ENCODE assay signal across 15 cellular contexts in genomic region chr13:41461527-41462124, GRCh38. TPM values are rescaled to one million over a fixed set of nuclear protein-coding genes. Genes with fewer than 3 reads are reported as not detected.
DNase-seq lines count a peak whose midpoint lies in the region; ATAC-seq and TF ChIP-seq lines count a peak whose summit lies in the region.
"Had no signal": no experiment of that assay in that cellular context is flagged by ENCODE, and none has a peak within 500 bp of the region (broad histone marks: within the 10 kb centered on the region; RNA-seq: fewer than 3 reads in every experiment).

No MANE protein-coding gene starts in this region.

- H3K9me1 ChIP-seq in IMR-90 (ENCODE audit: insufficient read depth, low read length), result peaks cover 15% of the 10 kb centered on the region

- BruUV-seq in IMR-90 (replicated peaks; lab: Mats Ljungman, UMichigan), result no TSS peak

- no peak overlapping the region for H2AK5ac ChIP-seq in IMR-90 (ENCODE audit: low read depth, low read length)

- no peak for TF ChIP-seq RAD21 in IMR-90 (IDR thresholded peaks at IDR 0.05; ENCODE audit: low read length)

- H3K18ac ChIP-seq in IMR-90 (ENCODE audit: low read depth, low read length), result no peak overlapping the region

- dilution Hi-C loops in IMR-90 (cut with HindIII; ENCODE audit: low sequenced_read_pairs, unreplicated experiment), result no loop called here

- H2BK15ac ChIP-seq in IMR-90 (ENCODE audit: low read depth, low read length), result no peak overlapping the region

- H3K27ac ChIP-seq in CD4-positive, alpha-beta memory T cell (ENCODE audit: low read depth, low read length), result peak overlapping the region; percentile 88
- H3K27ac ChIP-seq in IMR-90 (ENCODE audit: insufficient read depth, low read length), result 0 out of 2 replicates have a peak overlapping the region, but pooled peaks have one; percentile 11
- peak overlapping the region; percentile 63 for H3K27ac ChIP-seq in angular gyrus (ENCODE audit: low read depth, low read length)

- peak overlapping the region; percentile 24; the same call in 1 of the 2 replicates for H3K4me2 ChIP-seq in IMR-90 (ENCODE audit: low read depth, low read length)

- H4K20me1 ChIP-seq in IMR-90 (ENCODE audit: insufficient read depth, low read length), result peaks cover 48% of the 10 kb centered on the region

- no peaks in the 10 kb centered on the region for H3K27me3 ChIP-seq in CD4-positive, alpha-beta memory T cell (ENCODE audit: insufficient read depth, low read length)
- H3K27me3 ChIP-seq in IMR-90 (ENCODE audit: control insufficient read depth, insufficient read depth, low read length), result peaks cover 4% of the 10 kb centered on the region; the same call in 1 of the 2 replicates

- peaks cover 6% of the 10 kb centered on the region for H3K36me3 ChIP-seq in CD4-positive, alpha-beta memory T cell (ENCODE audit: insufficient read depth, low read length)
- H3K36me3 ChIP-seq in IMR-90 (ENCODE audit: control insufficient read depth, insufficient read depth, low read length), result peaks cover 62% of the 10 kb centered on the region

- ATAC-seq in IMR-90 (ENCODE audit: low read depth) (no peak), HG03039 (IDR thresholded peaks at IDR 0.05; ENCODE audit: unreplicated experiment) (no peak)
- ATAC-seq in natural killer cell treated with Interleukin-12 subunit alpha and Interleukin-12 subunit beta and Interleukin-15 and Interleukin-18, amount 100 ng/mL, for 72 hours, result no peak

- H4K8ac ChIP-seq in IMR-90 (ENCODE audit: low read depth in 2 of 2, low read length in 2 of 2), result no peak overlapping the region

- TF ChIP-seq CTCF in IMR-90 (conservative IDR thresholded peaks at IDR 0.05; ENCODE audit: low read depth, low read length), result no peak

- peaks cover 0 to 3% of the 10 kb centered on the region in 2 donors for H3K27me3 Mint-ChIP-seq in CD4-positive, alpha-beta memory T cell
- H3K27me3 Mint-ChIP-seq in natural killer cell treated with Interleukin-12 subunit alpha and Interleukin-12 subunit beta and Interleukin-15 and Interleukin-18, amount 100 ng/mL, for 72 hours, result no peaks in the 10 kb centered on the region

- H3K4me3 ChIP-seq in CD4-positive, alpha-beta memory T cell (ENCODE audit: low read length in 2 of 2), result peak overlapping the region; percentile 58
- no peak overlapping the region for H3K4me3 ChIP-seq in IMR-90 (ENCODE audit: insufficient read depth, low read depth, low read length)

- H3K4me1 ChIP-seq in CD4-positive, alpha-beta memory T cell (ENCODE audit: insufficient read depth, low read length), result peaks cover 79% of the 10 kb centered on the region
- H3K4me1 ChIP-seq in IMR-90 (ENCODE audit: control insufficient read depth, insufficient read depth, low read length), result peaks cover 21% of the 10 kb centered on the region

- in situ Hi-C loops in IMR-90 (cut with MboI; ENCODE audit: low sequenced_read_pairs), result loop anchor here (25.0 kb wide), 1 partner anchor 176 kb away; no protein-coding TSS in a partner anchor

- no peak overlapping the region for H4K5ac ChIP-seq in IMR-90 (ENCODE audit: low read depth, low read length)

- peaks cover 0 to 21% (median 0%) of the 10 kb centered on the region in 8 donors for H3K9me3 Mint-ChIP-seq in CD4-positive, alpha-beta memory T cell
- H3K9me3 Mint-ChIP-seq in natural killer cell treated with Interleukin-12 subunit alpha and Interleukin-12 subunit beta and Interleukin-15 and Interleukin-18, amount 100 ng/mL, for 72 hours, result peaks cover 4% of the 10 kb centered on the region

- no peak overlapping the region for H3K23ac ChIP-seq in IMR-90 (ENCODE audit: low read depth, low read length)

- peak overlapping the region; percentile 97 to 100 (median 99) for H3K27ac Mint-ChIP-seq in CD4-positive, alpha-beta memory T cell
- peak overlapping the region; percentile 52 to 97 for H3K27ac Mint-ChIP-seq in natural killer cell treated with Interleukin-12 subunit alpha and Interleukin-12 subunit beta and Interleukin-15 and Interleukin-18, amount 100 ng/mL, for 72 hours
- H3K27ac Mint-ChIP-seq: H9, progenitor cell of endocrine pancreas had no signal

- H2BK20ac ChIP-seq in IMR-90 (ENCODE audit: low read depth, low read length), result no peak overlapping the region

- peak overlapping the region; percentile 73 to 94 (median 92) for H3K4me3 Mint-ChIP-seq in CD4-positive, alpha-beta memory T cell
- H3K4me3 Mint-ChIP-seq in natural killer cell treated with Interleukin-12 subunit alpha and Interleukin-12 subunit beta and Interleukin-15 and Interleukin-18, amount 100 ng/mL, for 72 hours, result no peak overlapping the region
- H3K4me3 Mint-ChIP-seq: H9 had no signal

- no CpG with 5 or more reads among the region's 3 CpGs for WGBS in IMR-90 (ENCODE audit: extremely low coverage in 2 of 2, insufficient read length in 1 of 2), 2 experiments

- DNase-seq in CD4-positive, alpha-beta memory T cell, result peak in 4 of 5 donors; percentile 24 to 38 (median 30)
- DNase-seq in IMR-90 (no peak), SK-N-DZ (ENCODE audit: low spot score) (no peak), retina (no peak)
- DNase-seq in natural killer cell treated with Interleukin-12 subunit alpha and Interleukin-12 subunit beta and Interleukin-15 and Interleukin-18, amount 100 ng/mL, for 72 hours (ENCODE audit: low spot score), result no peak
- DNase-seq: activated CD8-positive, alpha-beta memory T cell treated with anti-CD3 and anti-CD28 coated beads for 24 hours; H9; mammary epithelial cell; NCI-H1436; NCI-H82; stimulated activated CD4-positive, alpha-beta T cell treated with anti-CD3 and anti-CD28 coated beads, Interleukin-2, amount 100 ng/mL, for 24 hours; stimulated activated naive CD4-positive, alpha-beta T cell treated with Interleukin-2 at 50 U/mL for 16 hours had no signal

- peaks cover 14 to 57% of the 10 kb centered on the region in 2 experiments for H3K79me1 ChIP-seq in IMR-90 (ENCODE audit: low read depth in 1 of 2, low read length in 2 of 2)

- peaks cover 67 to 90% (median 77%) of the 10 kb centered on the region in 4 donors for H3K4me1 Mint-ChIP-seq in CD4-positive, alpha-beta memory T cell
- H3K4me1 Mint-ChIP-seq in natural killer cell treated with Interleukin-12 subunit alpha and Interleukin-12 subunit beta and Interleukin-15 and Interleukin-18, amount 100 ng/mL, for 72 hours (ENCODE audit: low read depth in 2 of 2), result peaks cover 54 to 67% of the 10 kb centered on the region in 2 donors

- no peak overlapping the region for H3K56ac ChIP-seq in IMR-90 (ENCODE audit: extremely low read depth, insufficient read depth, low read length)

- H3K14ac ChIP-seq in IMR-90 (replicated peaks; ENCODE audit: low read depth, low read length), result no peak overlapping the region

- no peaks in the 10 kb centered on the region for H3K9me3 ChIP-seq in CD4-positive, alpha-beta memory T cell (ENCODE audit: control insufficient read depth in 1 of 2, low read length in 2 of 2)
- H3K9me3 ChIP-seq in IMR-90 (ENCODE audit: control insufficient read depth, insufficient read depth, low read length), result no peaks in the 10 kb centered on the region

- CTCF ChIA-PET in CD4-positive, alpha-beta memory T cell (lab: Charles Lee; ENCODE audit: partially characterized antibody), result interaction anchor here (0.9 to 2.6 kb wide), 3 partner anchors 30 to 191 kb away, joined by 3 to 9 read pairs (median 4); no protein-coding TSS in a partner anchor
- CTCF ChIA-PET in IMR-90 (lab: Yijun Ruan, JAX), result interaction anchor here (0.7 kb wide), 1 partner anchor 173 kb away, joined by 7 read pairs; no protein-coding TSS in a partner anchor

- H2AFZ ChIP-seq in IMR-90 (replicated peaks; ENCODE audit: low read length, poor library complexity), result no peak overlapping the region

- H2BK120ac ChIP-seq in IMR-90 (ENCODE audit: low read depth, low read length), result no peak overlapping the region

- no peak for TF ChIP-seq POLR2A in IMR-90 (IDR thresholded peaks at IDR 0.05; ENCODE audit: low read depth, low read length)

- intact Hi-C loops in CD4-positive, alpha-beta memory T cell (cut with micrococcal nuclease), result no loop called here
- intact Hi-C loops in IMR-90 (cut with micrococcal nuclease), result no loop called here

- H3K36me3 Mint-ChIP-seq in CD4-positive, alpha-beta memory T cell, result peaks cover 49 to 69% of the 10 kb centered on the region in 2 donors
- peaks cover 6% of the 10 kb centered on the region for H3K36me3 Mint-ChIP-seq in natural killer cell treated with Interleukin-12 subunit alpha and Interleukin-12 subunit beta and Interleukin-15 and Interleukin-18, amount 100 ng/mL, for 72 hours

- H3K4ac ChIP-seq in IMR-90 (ENCODE audit: low read depth, low read length), result no peak overlapping the region

- POLR2A ChIA-PET in CD4-positive, alpha-beta memory T cell (lab: Charles Lee; ENCODE audit: partially characterized antibody), result interaction anchor here (1.8 to 6.4 kb wide), 7 partner anchors 10 to 191 kb away, joined by 4 to 130 read pairs (median 19); no protein-coding TSS in a partner anchor
- POLR2A ChIA-PET in IMR-90 (lab: Charles Lee; ENCODE audit: unreplicated experiment), result interaction anchor here (0.5 to 1.4 kb wide), 2 partner anchors 10 to 173 kb away, joined by 3 to 6 read pairs; no protein-coding TSS in a partner anchor

- peak overlapping the region; percentile 29; the same call in 1 of the 2 replicates for H3K9ac ChIP-seq in IMR-90 (ENCODE audit: low read depth, low read length)

- no peak overlapping the region for H2BK5ac ChIP-seq in IMR-90 (ENCODE audit: low read depth, low read length, poor library complexity, severe bottlenecking)

- no peak overlapping the region for H2AK9ac ChIP-seq in IMR-90 (replicated peaks; ENCODE audit: low read depth, low read length, poor library complexity)

- no peak overlapping the region for H4K91ac ChIP-seq in IMR-90 (ENCODE audit: insufficient read depth, low read depth, low read length)

TF ChIP-seq in IMR-90, 13 proteins besides CTCF, POLR2A, EP300 and RAD21 (continues in another document):
- TF ChIP-seq MAZ (IDR thresholded peaks at IDR 0.05; ENCODE audit: borderline replicate concordance, low read depth, low read length) (no peak), RFX5 (IDR thresholded peaks at IDR 0.05; ENCODE audit: low read depth, low read length) (no peak)
- TF ChIP-seq, protein P1, sequence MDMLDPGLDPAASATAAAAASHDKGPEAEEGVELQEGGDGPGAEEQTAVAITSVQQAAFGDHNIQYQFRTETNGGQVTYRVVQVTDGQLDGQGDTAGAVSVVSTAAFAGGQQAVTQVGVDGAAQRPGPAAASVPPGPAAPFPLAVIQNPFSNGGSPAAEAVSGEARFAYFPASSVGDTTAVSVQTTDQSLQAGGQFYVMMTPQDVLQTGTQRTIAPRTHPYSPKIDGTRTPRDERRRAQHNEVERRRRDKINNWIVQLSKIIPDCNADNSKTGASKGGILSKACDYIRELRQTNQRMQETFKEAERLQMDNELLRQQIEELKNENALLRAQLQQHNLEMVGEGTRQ (IDR thresholded peaks at IDR 0.05; ENCODE audit: low read depth, low read length), result no peak

RNA-seq across cellular contexts. Expression of gene RGCC, which starts 4.3 kb away (rescaled TPM):
- total RNA-seq in CD4-positive, alpha-beta memory T cell, result 100 to 1,000 TPM; 146 to 154 TPM
- polyA plus RNA-seq in CD4-positive, alpha-beta memory T cell, result 100 to 1,000 TPM; 137 to 156 TPM
- total RNA-seq in IMR-90 (2012; rRNA removed), result 6.1 and 7.5 TPM in 2 replicates
- polyA plus RNA-seq in IMR-90 (2012; rRNA removed), result 7.6 and 10.6 TPM in 2 replicates
- 4.6 and 11.3 TPM in 2 replicates for polyA plus RNA-seq in IMR-90 (2012; cell fraction: cytosol; rRNA removed)
- 6.4 and 25.4 TPM in 2 replicates for polyA plus RNA-seq in IMR-90 (2012; cell fraction: nucleus; rRNA removed; ENCODE audit: low replicate concordance)
- total RNA-seq in natural killer cell treated with Interleukin-12 subunit alpha and Interleukin-12 subunit beta and Interleukin-15 and Interleukin-18, amount 100 ng/mL, for 72 hours, result 1 to 10 TPM; 6.2 to 9.0 TPM
- 0.24 and 4.4 TPM in 2 replicates for polyA plus RNA-seq in SK-N-DZ (2014; cell fraction: cytosol; rRNA removed)
- polyA plus RNA-seq in SK-N-DZ (2014; cell fraction: nucleus; rRNA removed), result 1.1 and 2.0 TPM in 2 replicates
- total RNA-seq: H9, progenitor cell of endocrine pancreas had no signal

Comparison
In these comparisons a context has a peak if more than half of its experiments do, and no peak if none do; other contexts are left out.
1. DNase-seq: peak in CD4-positive, alpha-beta memory T cell (4 of 5); none in IMR-90 (single experiment), natural killer cell treated with Interleukin-12 subunit alpha and Interleukin-12 subunit beta and Interleukin-15 and Interleukin-18, amount 100 ng/mL, for 72 hours (single experiment), SK-N-DZ (single experiment) and retina (single experiment).
2. H3K27ac ChIP-seq: peak in every context shown above with its lines; median percentile 88 in CD4-positive, alpha-beta memory T cell; 63 in angular gyrus; 11 in IMR-90.
3. RNA of gene RGCC, which starts 4.3 kb away (total RNA-seq): 146 to 154 TPM in CD4-positive, alpha-beta memory T cell; 6.2 to 9.0 TPM in natural killer cell treated with Interleukin-12 subunit alpha and Interleukin-12 subunit beta and Interleukin-15 and Interleukin-18, amount 100 ng/mL, for 72 hours and 6.1 to 7.5 TPM in IMR-90; every median in the first group is over 10 times any median in the second.